ENCODE assay signal across 2 cellular contexts in genomic region chr4:53620956-53621355, GRCh38.
TF ChIP-seq lines count a peak whose summit lies in the region.

No MANE protein-coding gene starts in this region.

TF ChIP-seq in IMR-90, 13 proteins besides CTCF, POLR2A, EP300 and RAD21:
- TF ChIP-seq CEBPB (IDR thresholded peaks at IDR 0.05; ENCODE audit: low read depth, low read length) = no peak
- no peak for TF ChIP-seq CHD1 (IDR thresholded peaks at IDR 0.05; ENCODE audit: low read depth, low read length)
- TF ChIP-seq RCOR1 (IDR thresholded peaks at IDR 0.05; ENCODE audit: insufficient replicate concordance, low read length) = no peak
- TF ChIP-seq BHLHE40 (IDR thresholded peaks at IDR 0.05; ENCODE audit: low read depth, low read length) = no peak
- TF ChIP-seq USF2 (IDR thresholded peaks at IDR 0.05; ENCODE audit: low read depth, low read length) = no peak
- no peak for TF ChIP-seq ELK1 (IDR thresholded peaks at IDR 0.05; ENCODE audit: borderline replicate concordance, low read depth, low read length)
- no peak for TF ChIP-seq SMC3 (IDR thresholded peaks at IDR 0.05; ENCODE audit: low read depth, low read length)
- TF ChIP-seq FOS (IDR thresholded peaks at IDR 0.05; ENCODE audit: low read depth, low read length) = no peak
- TF ChIP-seq MXI1 (IDR thresholded peaks at IDR 0.05; ENCODE audit: borderline replicate concordance, low read depth, low read length) = no peak
- TF ChIP-seq MAFK (IDR thresholded peaks at IDR 0.05; ENCODE audit: low read depth, low read length) = no peak
- no peak for TF ChIP-seq RFX5 (IDR thresholded peaks at IDR 0.05; ENCODE audit: low read depth, low read length)
- no peak for TF ChIP-seq NFE2L2 (IDR thresholded peaks at IDR 0.05; ENCODE audit: low read depth, low read length)

TF ChIP-seq in H1, 55 proteins besides CTCF, POLR2A, EP300 and RAD21:
- no peak for TF ChIP-seq SIRT6 (IDR thresholded peaks at IDR 0.05; ENCODE audit: low read length)
- TF ChIP-seq ATF3 (IDR thresholded peaks at IDR 0.05; ENCODE audit: insufficient read depth, low read depth, low read length) = no peak
- no peak for TF ChIP-seq TAF1 (IDR thresholded peaks at IDR 0.05; ENCODE audit: low read depth, low read length)
- TF ChIP-seq ATF2 (IDR thresholded peaks at IDR 0.05; ENCODE audit: low read length) = no peak
- no peak for TF ChIP-seq POU5F1 (IDR thresholded peaks at IDR 0.05; ENCODE audit: low read depth, low read length)
- no peak for TF ChIP-seq PHF8 (conservative IDR thresholded peaks at IDR 0.05; ENCODE audit: low read depth, low read length)
- TF ChIP-seq SIN3A (conservative IDR thresholded peaks at IDR 0.05 in 1 of 2, IDR thresholded peaks at IDR 0.05 in 1 of 2; ENCODE audit: low read depth in 1 of 2, low read length in 2 of 2) = no peak
- no peak for TF ChIP-seq CREB1 (IDR thresholded peaks at IDR 0.05)
- TF ChIP-seq POLR2AphosphoS5 (IDR thresholded peaks at IDR 0.05; ENCODE audit: low read depth, low read length) = no peak
- TF ChIP-seq JUN (IDR thresholded peaks at IDR 0.05; ENCODE audit: low read depth, low read length) = no peak
- no peak for TF ChIP-seq KDM5A (IDR thresholded peaks at IDR 0.05; ENCODE audit: low read length)
- no peak for TF ChIP-seq BCL11A (IDR thresholded peaks at IDR 0.05; ENCODE audit: low read depth in 2 of 2, low read length in 2 of 2)
- TF ChIP-seq NRF1 (IDR thresholded peaks at IDR 0.05; ENCODE audit: low read depth, low read length) = no peak
- no peak for TF ChIP-seq CHD2 (IDR thresholded peaks at IDR 0.05; ENCODE audit: low read length)
- TF ChIP-seq NANOG (IDR thresholded peaks at IDR 0.05; ENCODE audit: insufficient read depth, low read depth, low read length, poor library complexity, severe bottlenecking) = no peak
- TF ChIP-seq CHD7 (IDR thresholded peaks at IDR 0.05; ENCODE audit: insufficient replicate concordance, low read length) = no peak
- no peak for TF ChIP-seq SAP30 (IDR thresholded peaks at IDR 0.05; ENCODE audit: insufficient read depth, insufficient replicate concordance, low read length)
- TF ChIP-seq KDM1A (IDR thresholded peaks at IDR 0.05; ENCODE audit: borderline replicate concordance, low read length) = no peak
